ENCODE assay signal across 18 cellular contexts in genomic region chr7:157903715-157904114, GRCh38.
"Had no signal": no experiment of that assay in that cellular context is flagged by ENCODE, and none has a peak within 500 bp of the region (broad histone marks: within the 10 kb centered on the region; RNA-seq: fewer than 3 reads in every experiment).

No MANE protein-coding gene starts in this region.

- ATAC-seq: body of pancreas; left lung; right lobe of liver; stimulated activated naive B cell treated with anti-CD40 and anti-IgM and Interleukin-4, amounts not matched to agents 10 μg/mL and 1 μg/mL and 100 μg/mL, for 72 hours; T-cell; upper lobe of right lung had no signal

- H3K9me3 Mint-ChIP-seq: activated naive CD4-positive, alpha-beta T cell treated with anti-CD3 and anti-CD28 coated beads, Interleukin-2, amount 10 ng/mL, durations not matched to agents 7 days and 5 days; activated T-helper 1 cell treated with anti-CD3 and anti-CD28 coated beads, Interleukin-12 subunit alpha, Interleukin-12 subunit beta, Interleukin-2, Interleukin-4 antibody, amounts not matched to agents 30 ng/mL and 10 ng/mL and 1 ng/mL, durations not matched to agents 14 hours and 24 hours and 36 hours; T-cell had no signal

- DNase-seq: activated CD4-positive, alpha-beta T cell treated with anti-CD3 and anti-CD28 coated beads for 36 hours; activated naive CD4-positive, alpha-beta T cell treated with anti-CD3 and anti-CD28 coated beads, Interleukin-2, amount 10 ng/mL, durations not matched to agents 7 days and 5 days; body of pancreas; dermis blood vessel endothelial cell; glutamatergic neuron; mesendoderm; stimulated activated CD4-positive, alpha-beta T cell treated with anti-CD3 and anti-CD28 coated beads, Interleukin-2, amount 100 ng/mL, for 24 hours; stimulated activated naive B cell treated with anti-CD40 and anti-IgM and Interleukin-4, amounts not matched to agents 10 μg/mL and 1 μg/mL and 100 μg/mL, for 72 hours; T-cell; T1000; upper lobe of right lung had no signal

- H3K27ac ChIP-seq: body of pancreas, left lung, neutrophil, right lobe of liver, SJSA1, upper lobe of right lung, VCaP had no signal

- H3K36me3 ChIP-seq: left lung, neutrophil, right lobe of liver, SJSA1, upper lobe of right lung had no signal

- H3K27me3 Mint-ChIP-seq: activated CD4-positive, alpha-beta T cell treated with anti-CD3 and anti-CD28 coated beads for 36 hours; stimulated activated naive B cell treated with anti-CD40 and anti-IgM and Interleukin-4, amounts not matched to agents 10 μg/mL and 1 μg/mL and 100 μg/mL, for 72 hours; T-cell had no signal

- H3K27me3 ChIP-seq: body of pancreas, right lobe of liver, SJSA1, upper lobe of right lung had no signal

- H3K4me1 ChIP-seq: body of pancreas, left lung, right lobe of liver, SJSA1, upper lobe of right lung had no signal

- H3K36me3 Mint-ChIP-seq: activated naive CD4-positive, alpha-beta T cell treated with anti-CD3 and anti-CD28 coated beads, Interleukin-2, amount 10 ng/mL, durations not matched to agents 7 days and 5 days; stimulated activated naive B cell treated with anti-CD40 and anti-IgM and Interleukin-4, amounts not matched to agents 10 μg/mL and 1 μg/mL and 100 μg/mL, for 72 hours; T-cell had no signal

- H3K27ac Mint-ChIP-seq: activated CD4-positive, alpha-beta T cell treated with anti-CD3 and anti-CD28 coated beads for 36 hours; activated naive CD4-positive, alpha-beta T cell treated with anti-CD3 and anti-CD28 coated beads, Interleukin-2, amount 10 ng/mL, durations not matched to agents 7 days and 5 days; activated T-helper 1 cell treated with anti-CD3 and anti-CD28 coated beads, Interleukin-12 subunit alpha, Interleukin-12 subunit beta, Interleukin-2, Interleukin-4 antibody, amounts not matched to agents 30 ng/mL and 10 ng/mL and 1 ng/mL, durations not matched to agents 14 hours and 24 hours and 36 hours; progenitor cell of endocrine pancreas; stimulated activated naive B cell treated with anti-CD40 and anti-IgM and Interleukin-4, amounts not matched to agents 10 μg/mL and 1 μg/mL and 100 μg/mL, for 72 hours; T-cell had no signal

- H3K9me3 ChIP-seq: body of pancreas, left lung, neutrophil, right lobe of liver, upper lobe of right lung had no signal

- H3K4me3 Mint-ChIP-seq: activated CD4-positive, alpha-beta T cell treated with anti-CD3 and anti-CD28 coated beads for 36 hours; activated naive CD4-positive, alpha-beta T cell treated with anti-CD3 and anti-CD28 coated beads, Interleukin-2, amount 10 ng/mL, durations not matched to agents 7 days and 5 days; activated T-helper 1 cell treated with anti-CD3 and anti-CD28 coated beads, Interleukin-12 subunit alpha, Interleukin-12 subunit beta, Interleukin-2, Interleukin-4 antibody, amounts not matched to agents 30 ng/mL and 10 ng/mL and 1 ng/mL, durations not matched to agents 14 hours and 24 hours and 36 hours; stimulated activated naive B cell treated with anti-CD40 and anti-IgM and Interleukin-4, amounts not matched to agents 10 μg/mL and 1 μg/mL and 100 μg/mL, for 72 hours; T-cell had no signal

- H3K4me3 ChIP-seq: body of pancreas, left lung, right lobe of liver, SJSA1, upper lobe of right lung had no signal

- H3K4me1 Mint-ChIP-seq: activated naive CD4-positive, alpha-beta T cell treated with anti-CD3 and anti-CD28 coated beads, Interleukin-2, amount 10 ng/mL, durations not matched to agents 7 days and 5 days; stimulated activated naive B cell treated with anti-CD40 and anti-IgM and Interleukin-4, amounts not matched to agents 10 μg/mL and 1 μg/mL and 100 μg/mL, for 72 hours; T-cell had no signal
